Comparison of ENCODE assay signal across 12 cellular contexts in the genomic region with DNA sequence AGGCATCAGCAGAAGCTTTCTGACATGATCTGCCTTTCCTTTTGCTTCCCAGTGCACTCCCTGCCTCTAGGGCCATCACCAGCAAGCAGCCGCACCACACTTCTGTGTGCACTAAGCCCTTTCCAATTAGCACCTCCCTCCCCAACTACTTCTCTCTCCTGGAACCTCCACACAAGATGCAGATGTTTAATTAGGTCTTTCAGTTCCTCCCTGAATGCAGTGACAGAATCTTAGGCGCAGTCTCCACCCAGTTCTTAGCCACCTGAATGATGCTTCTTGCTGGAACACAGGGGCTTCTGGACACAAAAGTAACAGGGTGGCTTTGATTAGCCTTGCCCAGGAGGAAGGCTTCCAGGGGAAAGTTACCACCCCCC. TPM values are rescaled to one million over a fixed set of nuclear protein-coding genes. Genes with fewer than 3 reads are reported as not detected.
DNase-seq lines count a peak whose midpoint lies in the region; ATAC-seq, FAIRE-seq and TF ChIP-seq lines count a peak whose summit lies in the region.
"Had no signal": no experiment of that assay in that cellular context is flagged by ENCODE, and none has a peak within 500 bp of the region (broad histone marks: within the 10 kb centered on the region; RNA-seq: fewer than 3 reads in every experiment).

No MANE protein-coding gene starts in this region.

- peaks cover 56% of the 10 kb centered on the region for H3K4me1 Mint-ChIP-seq in activated CD8-positive, alpha-beta T cell treated with anti-CD3 and anti-CD28 coated beads for 36 hours (ENCODE audit: low read depth)
- H3K4me1 Mint-ChIP-seq in activated CD8-positive, alpha-beta T cell treated with anti-CD3 and anti-CD28 coated beads, Interleukin-2, amount 10 ng/mL, durations not matched to agents 7 days and 5 days (ENCODE audit: low read depth), result peaks cover 18% of the 10 kb centered on the region
- H3K4me1 Mint-ChIP-seq in activated naive CD8-positive, alpha-beta T cell treated with anti-CD3 and anti-CD28 coated beads, Interleukin-2, amount 50 U/mL, for 24 hours, result peaks cover 47% of the 10 kb centered on the region

- intact Hi-C loops in activated CD8-positive, alpha-beta T cell treated with anti-CD3 and anti-CD28 coated beads for 36 hours (cut with micrococcal nuclease), result no loop called here

- no peaks in the 10 kb centered on the region for H3K27me3 Mint-ChIP-seq in activated CD8-positive, alpha-beta T cell treated with anti-CD3 and anti-CD28 coated beads for 36 hours
- no peaks in the 10 kb centered on the region for H3K27me3 Mint-ChIP-seq in activated CD8-positive, alpha-beta T cell treated with anti-CD3 and anti-CD28 coated beads, Interleukin-2, amount 10 ng/mL, durations not matched to agents 7 days and 5 days (ENCODE audit: low read depth)
- H3K27me3 Mint-ChIP-seq in activated naive CD8-positive, alpha-beta T cell treated with anti-CD3 and anti-CD28 coated beads, Interleukin-2, amount 50 U/mL, for 24 hours, result no peaks in the 10 kb centered on the region
- H3K27me3 Mint-ChIP-seq: activated naive CD8-positive, alpha-beta T cell had no signal

- no peak for TF ChIP-seq CTCF in activated CD8-positive, alpha-beta T cell treated with anti-CD3 and anti-CD28 coated beads for 36 hours (IDR thresholded peaks at IDR 0.05)
- TF ChIP-seq CTCF in D721Med (IDR thresholded peaks at IDR 0.05; ENCODE audit: insufficient read depth, missing control alignments), result no peak

- peak overlapping the region; percentile 54 for H3K27ac ChIP-seq in temporal lobe (ENCODE audit: low read depth, low read length)

- H3K9me3 Mint-ChIP-seq in activated CD8-positive, alpha-beta T cell treated with anti-CD3 and anti-CD28 coated beads for 36 hours, result no peaks in the 10 kb centered on the region
- no peaks in the 10 kb centered on the region for H3K9me3 Mint-ChIP-seq in activated CD8-positive, alpha-beta T cell treated with anti-CD3 and anti-CD28 coated beads, Interleukin-2, amount 10 ng/mL, durations not matched to agents 7 days and 5 days (ENCODE audit: insufficient read depth)
- no peaks in the 10 kb centered on the region for H3K9me3 Mint-ChIP-seq in activated naive CD8-positive, alpha-beta T cell treated with anti-CD3 and anti-CD28 coated beads, Interleukin-2, amount 50 U/mL, for 24 hours

- POLR2A ChIA-PET in activated CD8-positive, alpha-beta T cell treated with anti-CD3 and anti-CD28 coated beads for 36 hours (lab: Charles Lee), result interaction anchor here (0.6 to 2.4 kb wide), 2 partner anchors 14 to 33 kb away, joined by 3 to 9 read pairs; partner anchors contain the start of gene NIN
- POLR2A ChIA-PET in activated CD8-positive, alpha-beta T cell treated with anti-CD3 and anti-CD28 coated beads, Interleukin-2, amount 10 ng/mL, durations not matched to agents 7 days and 5 days (lab: Charles Lee), result no interaction called here

- H3K36me3 Mint-ChIP-seq in activated CD8-positive, alpha-beta T cell treated with anti-CD3 and anti-CD28 coated beads for 36 hours (ENCODE audit: low read depth), result peaks cover 9% of the 10 kb centered on the region
- H3K36me3 Mint-ChIP-seq in activated CD8-positive, alpha-beta T cell treated with anti-CD3 and anti-CD28 coated beads, Interleukin-2, amount 10 ng/mL, durations not matched to agents 7 days and 5 days (ENCODE audit: low read depth), result peaks cover 33% of the 10 kb centered on the region
- peaks cover 16% of the 10 kb centered on the region for H3K36me3 Mint-ChIP-seq in activated naive CD8-positive, alpha-beta T cell treated with anti-CD3 and anti-CD28 coated beads, Interleukin-2, amount 50 U/mL, for 24 hours (ENCODE audit: low read depth)

- peak overlapping the region; percentile 2 for H3K27ac Mint-ChIP-seq in activated CD8-positive, alpha-beta T cell treated with anti-CD3 and anti-CD28 coated beads for 36 hours
- H3K27ac Mint-ChIP-seq in activated CD8-positive, alpha-beta T cell treated with anti-CD3 and anti-CD28 coated beads, Interleukin-2, amount 10 ng/mL, durations not matched to agents 7 days and 5 days, result no peak overlapping the region
- no peak overlapping the region for H3K27ac Mint-ChIP-seq in activated naive CD8-positive, alpha-beta T cell treated with anti-CD3 and anti-CD28 coated beads, Interleukin-2, amount 50 U/mL, for 24 hours
- H3K27ac Mint-ChIP-seq: activated naive CD8-positive, alpha-beta T cell had no signal

- CTCF ChIA-PET in activated CD8-positive, alpha-beta T cell treated with anti-CD3 and anti-CD28 coated beads for 36 hours (lab: Charles Lee), result interaction anchor here (0.8 kb wide), 1 partner anchor 24 kb away, joined by 3 read pairs; no protein-coding TSS in a partner anchor
- CTCF ChIA-PET in activated CD8-positive, alpha-beta T cell treated with anti-CD3 and anti-CD28 coated beads, Interleukin-2, amount 10 ng/mL, durations not matched to agents 7 days and 5 days (lab: Charles Lee), result interaction anchor here (0.9 kb wide), 1 partner anchor 63 kb away, joined by 3 read pairs; no protein-coding TSS in a partner anchor

- no peak for FAIRE-seq in D721Med (lab: Jason Lieb, UNC)
- FAIRE-seq: A204.1, endothelial cell of umbilical vein had no signal

- no peak overlapping the region for H3K4me3 Mint-ChIP-seq in activated CD8-positive, alpha-beta T cell treated with anti-CD3 and anti-CD28 coated beads for 36 hours
- H3K4me3 Mint-ChIP-seq in activated CD8-positive, alpha-beta T cell treated with anti-CD3 and anti-CD28 coated beads, Interleukin-2, amount 10 ng/mL, durations not matched to agents 7 days and 5 days, result no peak overlapping the region
- H3K4me3 Mint-ChIP-seq in activated naive CD8-positive, alpha-beta T cell treated with anti-CD3 and anti-CD28 coated beads, Interleukin-2, amount 50 U/mL, for 24 hours, result no peak overlapping the region
- H3K4me3 Mint-ChIP-seq: activated naive CD8-positive, alpha-beta T cell had no signal

- no peak for ATAC-seq in activated CD8-positive, alpha-beta T cell treated with anti-CD3 and anti-CD28 coated beads for 36 hours
- ATAC-seq in activated CD8-positive, alpha-beta T cell treated with anti-CD3 and anti-CD28 coated beads, Interleukin-2, amount 10 ng/mL, durations not matched to agents 7 days and 5 days, result no peak
- ATAC-seq in HG02759 (IDR thresholded peaks at IDR 0.05; ENCODE audit: unreplicated experiment), result peak; percentile 76
- ATAC-seq in activated naive CD8-positive, alpha-beta T cell treated with anti-CD3 and anti-CD28 coated beads, Interleukin-2, amount 50 U/mL, for 24 hours, result no peak

- no peak for DNase-seq in activated CD8-positive, alpha-beta T cell treated with anti-CD3 and anti-CD28 coated beads for 36 hours
- DNase-seq in activated CD8-positive, alpha-beta T cell treated with anti-CD3 and anti-CD28 coated beads, Interleukin-2, amount 10 ng/mL, durations not matched to agents 7 days and 5 days, result no peak
- DNase-seq in NCI-H69 (lab: John Stamatoyannopoulos, UW), result peak; percentile 52
- no peak for DNase-seq in HuH-7 (ENCODE audit: low spot score)
- no peak for DNase-seq in activated naive CD8-positive, alpha-beta T cell treated with anti-CD3 and anti-CD28 coated beads, Interleukin-2, amount 50 U/mL, for 24 hours
- no peak for DNase-seq in D721Med (ENCODE audit: insufficient read length, low spot score)
- DNase-seq: NCI-H510A had no signal

RNA-seq across cellular contexts. Expression of gene NIN, which starts 32.9 kb away (rescaled TPM):
- 10 to 100 TPM; 71.9 to 72.8 TPM for total RNA-seq in activated CD8-positive, alpha-beta T cell treated with anti-CD3 and anti-CD28 coated beads for 36 hours
- 100 to 1,000 TPM; 104 TPM for total RNA-seq in activated CD8-positive, alpha-beta T cell treated with anti-CD3 and anti-CD28 coated beads, Interleukin-2, amount 10 ng/mL, durations not matched to agents 7 days and 5 days
- 43.3 TPM for total RNA-seq in temporal lobe
